ENCODE assay signal across 1 cellular context in genomic region chr6:24284006-24284405, GRCh38.
TF ChIP-seq lines count a peak whose summit lies in the region.

No MANE protein-coding gene starts in this region.

TF ChIP-seq in GM23338, 12 proteins besides CTCF, POLR2A, EP300 and RAD21 (continued from another document):
- TF ChIP-seq ZNF462 (CRISPR knock-in tag; IDR thresholded peaks at IDR 0.05) (no peak), POLR2AphosphoS5 (IDR thresholded peaks at IDR 0.05; ENCODE audit: low read depth) (no peak), ZNF331 (CRISPR knock-in tag; IDR thresholded peaks at IDR 0.05; ENCODE audit: low read depth) (no peak), NANOG (IDR thresholded peaks at IDR 0.05; ENCODE audit: borderline replicate concordance) (no peak), STAT1 (IDR thresholded peaks at IDR 0.05; ENCODE audit: unreplicated experiment) (no peak), EZH2 (IDR thresholded peaks at IDR 0.05; ENCODE audit: low read depth, unreplicated experiment) (no peak), ZNF114 (CRISPR knock-in tag; IDR thresholded peaks at IDR 0.05) (no peak)
- TF ChIP-seq, protein P1, sequence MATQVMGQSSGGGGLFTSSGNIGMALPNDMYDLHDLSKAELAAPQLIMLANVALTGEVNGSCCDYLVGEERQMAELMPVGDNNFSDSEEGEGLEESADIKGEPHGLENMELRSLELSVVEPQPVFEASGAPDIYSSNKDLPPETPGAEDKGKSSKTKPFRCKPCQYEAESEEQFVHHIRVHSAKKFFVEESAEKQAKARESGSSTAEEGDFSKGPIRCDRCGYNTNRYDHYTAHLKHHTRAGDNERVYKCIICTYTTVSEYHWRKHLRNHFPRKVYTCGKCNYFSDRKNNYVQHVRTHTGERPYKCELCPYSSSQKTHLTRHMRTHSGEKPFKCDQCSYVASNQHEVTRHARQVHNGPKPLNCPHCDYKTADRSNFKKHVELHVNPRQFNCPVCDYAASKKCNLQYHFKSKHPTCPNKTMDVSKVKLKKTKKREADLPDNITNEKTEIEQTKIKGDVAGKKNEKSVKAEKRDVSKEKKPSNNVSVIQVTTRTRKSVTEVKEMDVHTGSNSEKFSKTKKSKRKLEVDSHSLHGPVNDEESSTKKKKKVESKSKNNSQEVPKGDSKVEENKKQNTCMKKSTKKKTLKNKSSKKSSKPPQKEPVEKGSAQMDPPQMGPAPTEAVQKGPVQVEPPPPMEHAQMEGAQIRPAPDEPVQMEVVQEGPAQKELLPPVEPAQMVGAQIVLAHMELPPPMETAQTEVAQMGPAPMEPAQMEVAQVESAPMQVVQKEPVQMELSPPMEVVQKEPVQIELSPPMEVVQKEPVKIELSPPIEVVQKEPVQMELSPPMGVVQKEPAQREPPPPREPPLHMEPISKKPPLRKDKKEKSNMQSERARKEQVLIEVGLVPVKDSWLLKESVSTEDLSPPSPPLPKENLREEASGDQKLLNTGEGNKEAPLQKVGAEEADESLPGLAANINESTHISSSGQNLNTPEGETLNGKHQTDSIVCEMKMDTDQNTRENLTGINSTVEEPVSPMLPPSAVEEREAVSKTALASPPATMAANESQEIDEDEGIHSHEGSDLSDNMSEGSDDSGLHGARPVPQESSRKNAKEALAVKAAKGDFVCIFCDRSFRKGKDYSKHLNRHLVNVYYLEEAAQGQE (IDR thresholded peaks at IDR 0.05; ENCODE audit: unreplicated experiment) = no peak
- TF ChIP-seq, protein P2, sequence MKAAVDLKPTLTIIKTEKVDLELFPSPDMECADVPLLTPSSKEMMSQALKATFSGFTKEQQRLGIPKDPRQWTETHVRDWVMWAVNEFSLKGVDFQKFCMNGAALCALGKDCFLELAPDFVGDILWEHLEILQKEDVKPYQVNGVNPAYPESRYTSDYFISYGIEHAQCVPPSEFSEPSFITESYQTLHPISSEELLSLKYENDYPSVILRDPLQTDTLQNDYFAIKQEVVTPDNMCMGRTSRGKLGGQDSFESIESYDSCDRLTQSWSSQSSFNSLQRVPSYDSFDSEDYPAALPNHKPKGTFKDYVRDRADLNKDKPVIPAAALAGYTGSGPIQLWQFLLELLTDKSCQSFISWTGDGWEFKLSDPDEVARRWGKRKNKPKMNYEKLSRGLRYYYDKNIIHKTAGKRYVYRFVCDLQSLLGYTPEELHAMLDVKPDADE (IDR thresholded peaks at IDR 0.05) = no peak
